In genomic region chr7:104127204-104127603, GRCh38 we compare ENCODE assay signal across 14 cellular contexts.
DNase-seq lines count a peak whose midpoint lies in the region; ATAC-seq and TF ChIP-seq lines count a peak whose summit lies in the region.
"Had no signal": no experiment of that assay in that cellular context is flagged by ENCODE, and none has a peak within 500 bp of the region (broad histone marks: within the 10 kb centered on the region; RNA-seq: fewer than 3 reads in every experiment).

No MANE protein-coding gene starts in this region.

- peak in 3 of 4 donors; percentile 66 to 90 (median 69) for ATAC-seq in psoas muscle
- ATAC-seq: CD8-positive, alpha-beta T cell had no signal

- H3K4me3 ChIP-seq in psoas muscle (no peak overlapping the region), dorsolateral prefrontal cortex (no peak overlapping the region)
- H3K4me3 ChIP-seq: BLaER1 had no signal

- DNase-seq in DMS53 (lab: John Stamatoyannopoulos, UW) (peak; percentile 39), DMS53 treated with DMSO at 0.1 percent for 48 hours (lab: John Stamatoyannopoulos, UW; ENCODE audit: unreplicated experiment) (no peak), NCI-H146 (lab: John Stamatoyannopoulos, UW) (peak; percentile 75), NCI-H69 (lab: John Stamatoyannopoulos, UW) (peak; percentile 91), psoas muscle (no peak), AG08396 (ENCODE audit: low spot score) (no peak), NOMO-1 treated with dmso at 0.1 percent for 144 hours (lab: John Stamatoyannopoulos, UW; ENCODE audit: unreplicated experiment) (no peak), dorsolateral prefrontal cortex (no peak)
- DNase-seq: 8988T; CD8-positive, alpha-beta T cell; GOT3; NCI-H187; SHP77 had no signal

- peaks cover 0 to 24% of the 10 kb centered on the region in 2 donors for H3K36me3 ChIP-seq in psoas muscle (ENCODE audit: insufficient read depth in 1 of 2, low read depth in 1 of 2)

- H3K9me3 ChIP-seq in psoas muscle: no peaks in the 10 kb centered on the region
- H3K9me3 ChIP-seq: BLaER1 had no signal

- TF ChIP-seq CTCF in psoas muscle (IDR thresholded peaks at IDR 0.05) (no peak), dorsolateral prefrontal cortex (IDR thresholded peaks at IDR 0.05 in 54 of 56, conservative IDR thresholded peaks at IDR 0.05 in 2 of 56; ENCODE audit: low read depth in 1 of 56, partially characterized antibody in 56 of 56) (no peak)

- H3K27me3 ChIP-seq in psoas muscle (ENCODE audit: insufficient read depth in 3 of 3, low read length in 2 of 3): no peaks in the 10 kb centered on the region
- H3K27me3 ChIP-seq in dorsolateral prefrontal cortex: no peaks in the 10 kb centered on the region
- H3K27me3 ChIP-seq: BLaER1 had no signal

- peaks cover 11% of the 10 kb centered on the region for H3K4me1 ChIP-seq in psoas muscle
- H3K4me1 ChIP-seq: BLaER1 had no signal

- intact Hi-C loops in psoas muscle (cut with DNase I): no loop called here
- intact Hi-C loops in dorsolateral prefrontal cortex (cut with DNase I): no loop called here

- H3K27ac ChIP-seq in psoas muscle (peak overlapping the region; percentile 76), dorsolateral prefrontal cortex (peak overlapping the region in 1 of 59 donors; percentile 86)
- H3K27ac ChIP-seq: BLaER1 had no signal

- 30 to 55% (median 30%) methylated on average over 2 of the region's 2 CpGs for WGBS in psoas muscle, 3 donors

Comparison
In these comparisons a context has a peak if more than half of its experiments do, and no peak if none do; other contexts are left out.
1. DNase-seq: peak in DMS53 (single experiment), NCI-H146 (single experiment) and NCI-H69 (single experiment); none in DMS53 treated with DMSO at 0.1 percent for 48 hours (single experiment), psoas muscle (0 of 2), AG08396 (single experiment), NOMO-1 treated with dmso at 0.1 percent for 144 hours (single experiment) and dorsolateral prefrontal cortex (0 of 10).